ENCODE assay signal across 1 cellular context in genomic region chr2:27264753-27265535, GRCh38.
A peak's percentile ranks its signal among the peaks of the same experiment; 100 is the strongest.
TF ChIP-seq lines count a peak whose summit lies in the region.

No MANE protein-coding gene starts in this region.

TF ChIP-seq in IMR-90, 13 proteins besides CTCF, POLR2A, EP300 and RAD21 (continued from another document):
- TF ChIP-seq ELK1 (IDR thresholded peaks at IDR 0.05; ENCODE audit: borderline replicate concordance, low read depth, low read length), result no peak
- peak; percentile 40; the same call in 1 of the 2 replicates for TF ChIP-seq MXI1 (IDR thresholded peaks at IDR 0.05; ENCODE audit: borderline replicate concordance, low read depth, low read length)
- TF ChIP-seq MAZ (IDR thresholded peaks at IDR 0.05; ENCODE audit: borderline replicate concordance, low read depth, low read length), result peak; percentile 46; the same call in 1 of the 2 replicates
- TF ChIP-seq FOS (IDR thresholded peaks at IDR 0.05; ENCODE audit: low read depth, low read length), result no peak
- peak; percentile 47 for TF ChIP-seq SMC3 (IDR thresholded peaks at IDR 0.05; ENCODE audit: low read depth, low read length)
- TF ChIP-seq CHD1 (IDR thresholded peaks at IDR 0.05; ENCODE audit: low read depth, low read length), result no peak
- TF ChIP-seq MAFK (IDR thresholded peaks at IDR 0.05; ENCODE audit: low read depth, low read length), result no peak
- TF ChIP-seq RFX5 (IDR thresholded peaks at IDR 0.05; ENCODE audit: low read depth, low read length), result no peak
- no peak for TF ChIP-seq CEBPB (IDR thresholded peaks at IDR 0.05; ENCODE audit: low read depth, low read length)
